Comparison of ENCODE assay signal across 8 cellular contexts in genomic region chr2:25041928-25042320, GRCh38. TPM values are rescaled to one million over a fixed set of nuclear protein-coding genes. Genes with fewer than 3 reads are reported as not detected.
DNase-seq lines count a peak whose midpoint lies in the region; ATAC-seq and TF ChIP-seq lines count a peak whose summit lies in the region.

Gene EFR3B (plus strand): TSS chr2:25042076. CDS start chr2:25042313, 237 bp downstream.

- intact Hi-C loops in spleen (cut with DNase I; ENCODE audit: low total_unique reads) = no loop called here

- ATAC-seq in GM18909 (IDR thresholded peaks at IDR 0.05; ENCODE audit: poor library complexity, unreplicated experiment) (peak; percentile 92), HG03159 (IDR thresholded peaks at IDR 0.05; ENCODE audit: unreplicated experiment) (peak; percentile 94)

- H3K36me3 ChIP-seq in spleen = no peaks in the 10 kb centered on the region

- no peak for TF ChIP-seq POLR2A in spleen (IDR thresholded peaks at IDR 0.05)

- H3K4me1 ChIP-seq in spleen = peaks cover 17 to 42% (median 28%) of the 10 kb centered on the region in 6 donors

- DNase-seq in AG08395 (ENCODE audit: low spot score) (peak; percentile 98), NCI-H226 (peak; percentile 86), iris pigment epithelial cell (ENCODE audit: low read depth) (peak; percentile 93), spleen (peak; percentile 97)
- DNase-seq in activated CD4-positive, CD25-positive, alpha-beta regulatory T cell treated with anti-CD3 and anti-CD28 coated beads, Interleukin-2, amount 50 U/mL, for 16 hours (ENCODE audit: low read depth, low spot score) = peak; percentile 67
- DNase-seq in central memory CD4-positive, alpha-beta T cell = peak; percentile 86

- H3K27me3 ChIP-seq in spleen (replicated peaks in 1 of 7) = peaks cover 0 to 60% (median 30%) of the 10 kb centered on the region in 7 donors

- H3K27ac ChIP-seq in spleen = peak within 1 kb of the TSS; percentile 53 to 86 (median 78)

- peak within 1 kb of the TSS; percentile 61 to 89 (median 72) for H3K4me3 ChIP-seq in spleen

- 0 to 1% (median 0%) methylated on average over 15 to 54 of the region's 54 CpGs; no CpG with 5 or more reads in 1 of the 5 donors for WGBS in spleen, 5 donors

- no peaks in the 10 kb centered on the region for H3K9me3 ChIP-seq in spleen

- TF ChIP-seq CTCF in spleen (IDR thresholded peaks at IDR 0.05 in 8 of 11, conservative IDR thresholded peaks at IDR 0.05 in 3 of 11) = peak in 1 of 11 experiments; percentile 36

RNA-seq across cellular contexts. Expression of gene EFR3B, which starts in this region (rescaled TPM):
- 10 to 100 TPM in 3 of 7 donors, 1 to 10 TPM in 4; 4.4 to 13.2 (median 8.3) TPM for total RNA-seq in spleen
- 1 to 10 TPM in 1 of 3 donors, under 1 TPM in 2; 0.22 to 2.6 (median 0.39) TPM for polyA plus RNA-seq in spleen

Comparison
In these comparisons a context has a peak if more than half of its experiments do, and no peak if none do; other contexts are left out.
1. Peak in every context shown above with its lines: DNase-seq, ATAC-seq, H3K4me3 ChIP-seq and H3K27ac ChIP-seq.